8 cellular contexts compared by ENCODE assay signal in genomic region chr18:36672437-36673344, GRCh38.
DNase-seq lines count a peak whose midpoint lies in the region; ATAC-seq and TF ChIP-seq lines count a peak whose summit lies in the region.

No MANE protein-coding gene starts in this region.

- POLR2A ChIA-PET in MCF 10A (lab: Yijun Ruan, JAX), result interaction anchor here (0.6 to 2.2 kb wide), 9 partner anchors 9 to 363 kb away, joined by 3 to 8 read pairs (median 3); no protein-coding TSS in a partner anchor
- POLR2A ChIA-PET in activated CD4-positive, alpha-beta T cell treated with anti-CD3 and anti-CD28 coated beads for 36 hours (lab: Charles Lee), result no interaction called here

- H3K36me3 ChIP-seq in psoas muscle (ENCODE audit: insufficient read depth in 1 of 2, low read depth in 1 of 2) (no peaks in the 10 kb centered on the region), BE2C (no peaks in the 10 kb centered on the region)

- WGBS in psoas muscle, 3 donors, result 19 to 40% (median 24%) methylated on average over 11 of the region's 11 CpGs

- H3K9me3 ChIP-seq in psoas muscle (no peaks in the 10 kb centered on the region), BE2C (no peaks in the 10 kb centered on the region)

- no peaks in the 10 kb centered on the region for H3K27me3 Mint-ChIP-seq in MCF 10A (ENCODE audit: insufficient read depth, unreplicated experiment)
- peaks cover 15% of the 10 kb centered on the region for H3K27me3 Mint-ChIP-seq in activated CD4-positive, alpha-beta T cell treated with anti-CD3 and anti-CD28 coated beads for 36 hours

- ATAC-seq in GM21786 (IDR thresholded peaks at IDR 0.05; ENCODE audit: unreplicated experiment) (peak; percentile 84), psoas muscle (peak; percentile 80 to 94 (median 92))
- ATAC-seq in activated CD4-positive, alpha-beta T cell treated with anti-CD3 and anti-CD28 coated beads for 36 hours, result no peak

- no peaks in the 10 kb centered on the region for H3K27me3 ChIP-seq in psoas muscle (ENCODE audit: insufficient read depth in 3 of 3, low read length in 2 of 3)
- H3K27me3 ChIP-seq in BE2C, result no peaks in the 10 kb centered on the region

- peaks cover 28% of the 10 kb centered on the region for H3K4me1 Mint-ChIP-seq in MCF 10A (ENCODE audit: insufficient read depth, unreplicated experiment)
- peaks cover 3% of the 10 kb centered on the region for H3K4me1 Mint-ChIP-seq in activated CD4-positive, alpha-beta T cell treated with anti-CD3 and anti-CD28 coated beads for 36 hours

- CTCF ChIA-PET in MCF 10A (lab: Yijun Ruan, JAX), result interaction anchor here (3.3 kb wide), 1 partner anchor 15 kb away, joined by 14 read pairs; no protein-coding TSS in a partner anchor
- CTCF ChIA-PET in activated CD4-positive, alpha-beta T cell treated with anti-CD3 and anti-CD28 coated beads for 36 hours (lab: Charles Lee), result no interaction called here

- H3K4me3 ChIP-seq in psoas muscle, result peak overlapping the region; percentile 35
- no peak overlapping the region for H3K4me3 ChIP-seq in BE2C (ENCODE audit: low read depth, low read length)

- TF ChIP-seq CTCF in MCF 10A (IDR thresholded peaks at IDR 0.05; ENCODE audit: unreplicated experiment) (no peak), psoas muscle (IDR thresholded peaks at IDR 0.05) (no peak), BE2C (IDR thresholded peaks at IDR 0.05; ENCODE audit: low read depth, low read length) (no peak)

- no peaks in the 10 kb centered on the region for H3K36me3 Mint-ChIP-seq in MCF 10A (ENCODE audit: insufficient read depth, unreplicated experiment)
- no peaks in the 10 kb centered on the region for H3K36me3 Mint-ChIP-seq in activated CD4-positive, alpha-beta T cell treated with anti-CD3 and anti-CD28 coated beads for 36 hours (ENCODE audit: low read depth)

- H3K27ac ChIP-seq in psoas muscle, result peak overlapping the region; percentile 72

- H3K4me3 Mint-ChIP-seq in MCF 10A (ENCODE audit: unreplicated experiment), result peak overlapping the region; percentile 69
- H3K4me3 Mint-ChIP-seq in activated CD4-positive, alpha-beta T cell treated with anti-CD3 and anti-CD28 coated beads for 36 hours, result no peak overlapping the region

- no peaks in the 10 kb centered on the region for H3K9me3 Mint-ChIP-seq in MCF 10A (ENCODE audit: unreplicated experiment)
- H3K9me3 Mint-ChIP-seq in activated CD4-positive, alpha-beta T cell treated with anti-CD3 and anti-CD28 coated beads for 36 hours (ENCODE audit: low read depth), result no peaks in the 10 kb centered on the region

- BruUV-seq in MCF 10A (replicated peaks; lab: Mats Ljungman, UMichigan), result no TSS peak

- intact Hi-C loops in MCF 10A (cut with micrococcal nuclease) (no loop called here), psoas muscle (cut with DNase I) (no loop called here)
- intact Hi-C loops in activated CD4-positive, alpha-beta T cell treated with anti-CD3 and anti-CD28 coated beads for 36 hours (cut with DNase I, micrococcal nuclease), result no loop called here

- peaks cover 23% of the 10 kb centered on the region for H3K4me1 ChIP-seq in psoas muscle
- no peaks in the 10 kb centered on the region for H3K4me1 ChIP-seq in BE2C

- DNase-seq in COLO668 (lab: John Stamatoyannopoulos, UW; ENCODE audit: unreplicated experiment) (peak; percentile 81), NCI-H2081 (lab: John Stamatoyannopoulos, UW) (peak; percentile 19 to 74), MCF 10A (ENCODE audit: unreplicated experiment) (peak; percentile 98), psoas muscle (peak; percentile 67 to 72), globus pallidus (ENCODE audit: low spot score) (no peak), BE2C (no peak)
- no peak for DNase-seq in activated CD4-positive, alpha-beta T cell treated with anti-CD3 and anti-CD28 coated beads for 36 hours

- peak overlapping the region; percentile 85 for H3K27ac Mint-ChIP-seq in MCF 10A (ENCODE audit: low read depth, unreplicated experiment)
- no peak overlapping the region for H3K27ac Mint-ChIP-seq in activated CD4-positive, alpha-beta T cell treated with anti-CD3 and anti-CD28 coated beads for 36 hours

Comparison
In these comparisons a context has a peak if more than half of its experiments do, and no peak if none do; other contexts are left out.
1. DNase-seq: peak in COLO668 (single experiment), NCI-H2081 (2 of 2), MCF 10A (single experiment) and psoas muscle (2 of 2); none in globus pallidus (single experiment), BE2C (single experiment) and activated CD4-positive, alpha-beta T cell treated with anti-CD3 and anti-CD28 coated beads for 36 hours (single experiment).